ENCODE assay signal across 26 cellular contexts in genomic region chr9:72772641-72773040, GRCh38.
DNase-seq lines count a peak whose midpoint lies in the region; ATAC-seq and TF ChIP-seq lines count a peak whose summit lies in the region.
"Had no signal": no experiment of that assay in that cellular context is flagged by ENCODE, and none has a peak within 500 bp of the region (broad histone marks: within the 10 kb centered on the region; RNA-seq: fewer than 3 reads in every experiment).

No MANE protein-coding gene starts in this region.

- H3K4me3 Mint-ChIP-seq in naive thymus-derived CD4-positive, alpha-beta T cell = no peak overlapping the region
- H3K4me3 Mint-ChIP-seq: B cell; CD4-positive, CD25-positive, alpha-beta regulatory T cell; IgD-negative memory B cell had no signal

- POLR2A ChIA-PET in naive thymus-derived CD4-positive, alpha-beta T cell (lab: Charles Lee) = no interaction called here

- no peaks in the 10 kb centered on the region for H3K36me3 ChIP-seq in naive thymus-derived CD4-positive, alpha-beta T cell (ENCODE audit: control insufficient read depth in 2 of 3, insufficient read depth in 3 of 3, low read length in 3 of 3)

- no peak for ATAC-seq in naive thymus-derived CD4-positive, alpha-beta T cell
- ATAC-seq: GM12878, PC-3 had no signal

- CTCF ChIA-PET in naive thymus-derived CD4-positive, alpha-beta T cell (lab: Charles Lee) = no interaction called here

- H3K27ac ChIP-seq in naive thymus-derived CD4-positive, alpha-beta T cell (ENCODE audit: low read depth, low read length) = no peak overlapping the region

- peaks cover 0 to 7% (median 5%) of the 10 kb centered on the region in 5 donors for H3K27me3 Mint-ChIP-seq in naive thymus-derived CD4-positive, alpha-beta T cell
- H3K27me3 Mint-ChIP-seq: IgD-negative memory B cell had no signal

- no peak overlapping the region for H3K4me3 ChIP-seq in choroid plexus epithelial cell (ENCODE audit: low read depth, low read length)
- no peak overlapping the region for H3K4me3 ChIP-seq in naive thymus-derived CD4-positive, alpha-beta T cell (ENCODE audit: low read length)
- H3K4me3 ChIP-seq: GM12878 had no signal

- no peaks in the 10 kb centered on the region for H3K27me3 ChIP-seq in naive thymus-derived CD4-positive, alpha-beta T cell (ENCODE audit: control insufficient read depth in 2 of 2, insufficient read depth in 2 of 2, low read length in 2 of 2)

- intact Hi-C loops in naive thymus-derived CD4-positive, alpha-beta T cell (cut with micrococcal nuclease) = no loop called here

- no peaks in the 10 kb centered on the region for H3K4me1 ChIP-seq in naive thymus-derived CD4-positive, alpha-beta T cell (ENCODE audit: control insufficient read depth in 2 of 2, insufficient read depth in 2 of 2, low read length in 2 of 2)

- TF ChIP-seq CTCF in choroid plexus epithelial cell (conservative IDR thresholded peaks at IDR 0.05; ENCODE audit: low read depth, low read length) (no peak), GM10266 (IDR thresholded peaks at IDR 0.05; ENCODE audit: control insufficient read depth, insufficient read depth, low read depth, missing control alignments) (no peak)

- peaks cover 0 to 2% (median 0%) of the 10 kb centered on the region in 7 donors for H3K4me1 Mint-ChIP-seq in naive thymus-derived CD4-positive, alpha-beta T cell
- H3K4me1 Mint-ChIP-seq: B cell; CD4-positive, CD25-positive, alpha-beta regulatory T cell; IgD-negative memory B cell had no signal

- DNase-seq in EH (ENCODE audit: low read depth) (peak; percentile 3), M059J (ENCODE audit: low read depth) (peak; percentile 53), choroid plexus epithelial cell (ENCODE audit: low read depth) (peak; percentile 8), lung microvascular endothelial cell (ENCODE audit: low read depth in 2 of 2) (peak; percentile 6 to 19), GM10266 (ENCODE audit: extremely low spot score) (no peak), iPS-NIHi7 (ENCODE audit: extremely low spot score) (no peak)
- no peak for DNase-seq in activated CD4-positive, alpha-beta T cell treated with anti-CD3 and anti-CD28 coated beads for 1 hour
- no peak for DNase-seq in naive thymus-derived CD4-positive, alpha-beta T cell
- DNase-seq: 8988T; CD4-positive, CD25-positive, alpha-beta regulatory T cell; COR-L47; DMS 273 treated with DMSO at 0.1 percent for 48 hours; GF-D8; Kasumi-1; NCI-H1105 treated with DMSO at 0.1 percent for 48 hours; NCI-H1694 treated with DMSO at 0.1 percent for 48 hours; NCI-H2107; NCI-H2227 treated with DMSO at 0.1 percent for 48 hours; NCI-H510A treated with DMSO at 0.1 percent for 48 hours; NCI-H82; PC-3; RPMI8226; SIG-M5 had no signal

- no peaks in the 10 kb centered on the region for H3K36me3 Mint-ChIP-seq in naive thymus-derived CD4-positive, alpha-beta T cell
- H3K36me3 Mint-ChIP-seq: CD4-positive, CD25-positive, alpha-beta regulatory T cell; IgD-negative memory B cell had no signal

- H3K9me3 ChIP-seq in naive thymus-derived CD4-positive, alpha-beta T cell (ENCODE audit: control insufficient read depth in 2 of 3, low read length in 3 of 3) = no peaks in the 10 kb centered on the region

- no peak overlapping the region for H3K27ac Mint-ChIP-seq in naive thymus-derived CD4-positive, alpha-beta T cell
- H3K27ac Mint-ChIP-seq: B cell; CD4-positive, CD25-positive, alpha-beta regulatory T cell; IgD-negative memory B cell had no signal

- H3K9me3 Mint-ChIP-seq in naive thymus-derived CD4-positive, alpha-beta T cell = peaks cover 0 to 1% (median 0%) of the 10 kb centered on the region in 11 donors

Comparison
In these comparisons a context has a peak if more than half of its experiments do, and no peak if none do; other contexts are left out.
1. DNase-seq: peak in EH (single experiment), M059J (single experiment), choroid plexus epithelial cell (single experiment) and lung microvascular endothelial cell (2 of 2); none in activated CD4-positive, alpha-beta T cell treated with anti-CD3 and anti-CD28 coated beads for 1 hour (single experiment), naive thymus-derived CD4-positive, alpha-beta T cell (0 of 9), GM10266 (single experiment) and iPS-NIHi7 (single experiment).